ENCODE assay signal across 10 cellular contexts in the genomic region with DNA sequence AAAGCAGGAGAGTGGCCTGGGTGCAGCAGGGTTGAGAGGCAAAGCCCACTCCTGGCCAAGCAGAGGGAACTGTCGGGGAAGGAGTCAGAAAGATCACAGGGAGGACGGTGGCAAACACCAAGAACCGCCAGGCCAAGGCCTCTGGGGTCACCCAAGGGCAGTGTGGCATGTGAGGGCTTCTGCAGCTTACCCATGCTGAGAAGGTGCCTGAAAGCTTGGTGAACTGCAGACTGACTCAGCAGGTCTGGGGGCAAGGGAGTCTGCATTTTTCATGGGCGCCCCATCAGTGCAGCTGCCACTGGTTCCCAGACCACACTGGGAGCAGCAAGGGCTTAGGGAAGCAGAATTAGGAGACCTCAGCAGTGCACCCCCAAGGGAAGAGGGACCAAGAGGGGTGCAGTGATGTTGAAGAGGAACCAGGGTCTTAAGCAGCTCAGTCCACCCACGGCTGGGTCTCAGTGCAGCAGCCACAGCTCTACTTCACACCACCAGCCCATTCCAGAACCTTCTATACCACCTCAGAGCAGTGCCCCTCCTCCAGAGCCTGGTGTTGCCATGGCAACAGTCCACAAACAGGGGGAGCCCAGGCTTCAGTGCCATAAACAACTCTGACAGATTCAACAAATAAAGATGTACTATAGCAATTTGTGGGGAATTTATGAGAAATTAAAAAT. TPM values are rescaled to one million over a fixed set of nuclear protein-coding genes. Genes with fewer than 3 reads are reported as not detected.
A peak's percentile ranks its signal among the peaks of the same experiment; 100 is the strongest.
DNase-seq lines count a peak whose midpoint lies in the region; ATAC-seq, FAIRE-seq and TF ChIP-seq lines count a peak whose summit lies in the region.
"Had no signal": no experiment of that assay in that cellular context is flagged by ENCODE, and none has a peak within 500 bp of the region (broad histone marks: within the 10 kb centered on the region; RNA-seq: fewer than 3 reads in every experiment).

No MANE protein-coding gene starts in this region.

- peak overlapping the region; percentile 55 to 78 for H3K27ac ChIP-seq in A549
- H3K27ac ChIP-seq: suprapubic skin had no signal

- no peak for TF ChIP-seq POLR2A in A549 (IDR thresholded peaks at IDR 0.05; ENCODE audit: low read length)

- no peaks in the 10 kb centered on the region for H3K9me3 Mint-ChIP-seq in dendritic cell treated with granulocyte-macrophage colony-stimulating factor and Interleukin-4, amounts not matched to agents 40 ng/mL and 50 ng/mL, for 4 days
- H3K9me3 Mint-ChIP-seq in activated T-helper 1 cell treated with anti-CD3 and anti-CD28 coated beads, Interleukin-12 subunit alpha, Interleukin-12 subunit beta, Interleukin-2, Interleukin-4 antibody, amounts not matched to agents 30 ng/mL and 10 ng/mL and 1 ng/mL, durations not matched to agents 14 hours and 24 hours and 36 hours, result no peaks in the 10 kb centered on the region

- no peak for TF ChIP-seq EP300 in A549 (IDR thresholded peaks at IDR 0.05)

- H3K4me3 ChIP-seq in A549 (no peak overlapping the region), mucosa of descending colon (no peak overlapping the region)
- H3K4me3 ChIP-seq: suprapubic skin had no signal

- CTCF ChIA-PET in A549 (lab: Yijun Ruan, JAX), result interaction anchor here (1.7 kb wide), 1 partner anchor 104 kb away, joined by 6 read pairs; no protein-coding TSS in a partner anchor

- peaks cover 60% of the 10 kb centered on the region for H3K4me1 Mint-ChIP-seq in dendritic cell treated with granulocyte-macrophage colony-stimulating factor and Interleukin-4, amounts not matched to agents 40 ng/mL and 50 ng/mL, for 4 days (ENCODE audit: low read depth)
- peaks cover 12% of the 10 kb centered on the region for H3K4me1 Mint-ChIP-seq in activated T-helper 1 cell treated with anti-CD3 and anti-CD28 coated beads, Interleukin-12 subunit alpha, Interleukin-12 subunit beta, Interleukin-2, Interleukin-4 antibody, amounts not matched to agents 30 ng/mL and 10 ng/mL and 1 ng/mL, durations not matched to agents 14 hours and 24 hours and 36 hours (ENCODE audit: low read depth)

- WGBS in A549 (ENCODE audit: missing lambda C conversion rate), result 80% methylated on average over 5 of the region's 5 CpGs

- peaks cover 60% of the 10 kb centered on the region for H3K36me3 Mint-ChIP-seq in dendritic cell treated with granulocyte-macrophage colony-stimulating factor and Interleukin-4, amounts not matched to agents 40 ng/mL and 50 ng/mL, for 4 days (ENCODE audit: low read depth)
- peaks cover 3% of the 10 kb centered on the region for H3K36me3 Mint-ChIP-seq in activated T-helper 1 cell treated with anti-CD3 and anti-CD28 coated beads, Interleukin-12 subunit alpha, Interleukin-12 subunit beta, Interleukin-2, Interleukin-4 antibody, amounts not matched to agents 30 ng/mL and 10 ng/mL and 1 ng/mL, durations not matched to agents 14 hours and 24 hours and 36 hours (ENCODE audit: low read depth)

- H3K4me2 ChIP-seq in A549, result peak overlapping the region; percentile 63

- intact Hi-C loops in dendritic cell treated with granulocyte-macrophage colony-stimulating factor and Interleukin-4, amounts not matched to agents 40 ng/mL and 50 ng/mL, for 4 days (cut with micrococcal nuclease), result no loop called here
- intact Hi-C loops in mucosa of descending colon (cut with DNase I, micrococcal nuclease), result no loop called here
- intact Hi-C loops in activated T-helper 1 cell treated with anti-CD3 and anti-CD28 coated beads, Interleukin-12 subunit alpha, Interleukin-12 subunit beta, Interleukin-2, Interleukin-4 antibody, amounts not matched to agents 30 ng/mL and 10 ng/mL and 1 ng/mL, durations not matched to agents 14 hours and 24 hours and 36 hours (cut with micrococcal nuclease), result no loop called here

- no peaks in the 10 kb centered on the region for H3K36me3 ChIP-seq in mucosa of descending colon (ENCODE audit: low read depth)
- H3K36me3 ChIP-seq: suprapubic skin had no signal

- peak overlapping the region; percentile 29 for H3K27ac Mint-ChIP-seq in dendritic cell treated with granulocyte-macrophage colony-stimulating factor and Interleukin-4, amounts not matched to agents 40 ng/mL and 50 ng/mL, for 4 days
- no peak overlapping the region for H3K27ac Mint-ChIP-seq in activated T-helper 1 cell treated with anti-CD3 and anti-CD28 coated beads, Interleukin-12 subunit alpha, Interleukin-12 subunit beta, Interleukin-2, Interleukin-4 antibody, amounts not matched to agents 30 ng/mL and 10 ng/mL and 1 ng/mL, durations not matched to agents 14 hours and 24 hours and 36 hours

- H3K9me3 ChIP-seq in A549 (no peaks in the 10 kb centered on the region), mucosa of descending colon (no peaks in the 10 kb centered on the region)
- H3K9me3 ChIP-seq: suprapubic skin had no signal

- H3K4me3 Mint-ChIP-seq in dendritic cell treated with granulocyte-macrophage colony-stimulating factor and Interleukin-4, amounts not matched to agents 40 ng/mL and 50 ng/mL, for 4 days, result no peak overlapping the region
- H3K4me3 Mint-ChIP-seq in activated T-helper 1 cell treated with anti-CD3 and anti-CD28 coated beads, Interleukin-12 subunit alpha, Interleukin-12 subunit beta, Interleukin-2, Interleukin-4 antibody, amounts not matched to agents 30 ng/mL and 10 ng/mL and 1 ng/mL, durations not matched to agents 14 hours and 24 hours and 36 hours, result no peak overlapping the region

- no peak for TF ChIP-seq CTCF in A549 (IDR thresholded peaks at IDR 0.05)
- TF ChIP-seq CTCF in mucosa of descending colon (IDR thresholded peaks at IDR 0.05), result no peak

- no peak for TF ChIP-seq RAD21 in A549 (conservative IDR thresholded peaks at IDR 0.05 in 1 of 2, IDR thresholded peaks at IDR 0.05 in 1 of 2)

- POLR2A ChIA-PET in A549 (lab: Yijun Ruan, JAX), result no interaction called here

- H3K27me3 Mint-ChIP-seq in dendritic cell treated with granulocyte-macrophage colony-stimulating factor and Interleukin-4, amounts not matched to agents 40 ng/mL and 50 ng/mL, for 4 days, result no peaks in the 10 kb centered on the region
- H3K27me3 Mint-ChIP-seq in activated T-helper 1 cell treated with anti-CD3 and anti-CD28 coated beads, Interleukin-12 subunit alpha, Interleukin-12 subunit beta, Interleukin-2, Interleukin-4 antibody, amounts not matched to agents 30 ng/mL and 10 ng/mL and 1 ng/mL, durations not matched to agents 14 hours and 24 hours and 36 hours (ENCODE audit: insufficient read depth), result no peaks in the 10 kb centered on the region

- no peak for FAIRE-seq in A549 (lab: Jason Lieb, UNC)

- peaks cover 50% of the 10 kb centered on the region for H3K4me1 ChIP-seq in A549
- peaks cover 61% of the 10 kb centered on the region for H3K4me1 ChIP-seq in mucosa of descending colon (ENCODE audit: low read depth)

- DNase-seq in A549 (ENCODE audit: low read depth in 1 of 2, low spot score in 1 of 2), result peak in 1 of 2 experiments; percentile 49
- peak; percentile 23 for DNase-seq in NCI-H69 (lab: John Stamatoyannopoulos, UW)
- DNase-seq in mucosa of descending colon, result peak in 2 of 3 donors; percentile 43 to 46
- no peak for DNase-seq in activated T-helper 1 cell treated with anti-CD3 and anti-CD28 coated beads, Interleukin-12 subunit alpha, Interleukin-12 subunit beta, Interleukin-2, Interleukin-4 antibody, amounts not matched to agents 30 ng/mL and 10 ng/mL and 1 ng/mL, durations not matched to agents 14 hours and 24 hours and 36 hours (ENCODE audit: low spot score)
- no peak for DNase-seq in cerebellar cortex (ENCODE audit: low spot score)

- ATAC-seq in A549 (peak in 1 of 2 experiments; percentile 48; a peak in 4 of 6 replicates), mucosa of descending colon (peak; percentile 26), GM19452 (IDR thresholded peaks at IDR 0.05; ENCODE audit: unreplicated experiment) (no peak), GM18498 (IDR thresholded peaks at IDR 0.05; ENCODE audit: unreplicated experiment) (no peak)
- ATAC-seq: esophagus mucosa had no signal

TF ChIP-seq in A549, 52 proteins besides CTCF, POLR2A, EP300 and RAD21:
- TF ChIP-seq JUN (IDR thresholded peaks at IDR 0.05) (no peak), RARB (CRISPR knock-in tag; IDR thresholded peaks at IDR 0.05) (no peak), RFX5 (IDR thresholded peaks at IDR 0.05) (0 out of 2 replicates have a peak, but pooled peaks have one; percentile 21), TP53 (CRISPR knock-in tag; IDR thresholded peaks at IDR 0.05) (no peak), GATA3 (IDR thresholded peaks at IDR 0.05; ENCODE audit: borderline replicate concordance) (no peak), HDAC2 (IDR thresholded peaks at IDR 0.05) (no peak)
- TF ChIP-seq, protein P1, sequence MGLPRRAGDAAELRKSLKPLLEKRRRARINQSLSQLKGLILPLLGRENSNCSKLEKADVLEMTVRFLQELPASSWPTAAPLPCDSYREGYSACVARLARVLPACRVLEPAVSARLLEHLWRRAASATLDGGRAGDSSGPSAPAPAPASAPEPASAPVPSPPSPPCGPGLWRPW (IDR thresholded peaks at IDR 0.05), result no peak
- TF ChIP-seq, protein P2, sequence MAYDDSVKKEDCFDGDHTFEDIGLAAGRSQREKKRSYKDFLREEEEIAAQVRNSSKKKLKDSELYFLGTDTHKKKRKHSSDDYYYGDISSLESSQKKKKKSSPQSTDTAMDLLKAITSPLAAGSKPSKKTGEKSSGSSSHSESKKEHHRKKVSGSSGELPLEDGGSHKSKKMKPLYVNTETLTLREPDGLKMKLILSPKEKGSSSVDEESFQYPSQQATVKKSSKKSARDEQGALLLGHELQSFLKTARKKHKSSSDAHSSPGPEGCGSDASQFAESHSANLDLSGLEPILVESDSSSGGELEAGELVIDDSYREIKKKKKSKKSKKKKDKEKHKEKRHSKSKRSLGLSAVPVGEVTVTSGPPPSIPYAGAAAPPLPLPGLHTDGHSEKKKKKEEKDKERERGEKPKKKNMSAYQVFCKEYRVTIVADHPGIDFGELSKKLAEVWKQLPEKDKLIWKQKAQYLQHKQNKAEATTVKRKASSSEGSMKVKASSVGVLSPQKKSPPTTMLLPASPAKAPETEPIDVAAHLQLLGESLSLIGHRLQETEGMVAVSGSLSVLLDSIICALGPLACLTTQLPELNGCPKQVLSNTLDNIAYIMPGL (CRISPR knock-in tag; IDR thresholded peaks at IDR 0.05; ENCODE audit: borderline replicate concordance), result no peak

RNA-seq across cellular contexts. Expression of a gene that starts 59.4 kb away (rescaled TPM):
- polyA plus RNA-seq in A549 (2011; rRNA removed) (47.0 and 59.1 TPM in 2 replicates), A549 (2017; fragmentation: RNase III; extraction: RNeasy Plus Mini Kit Qiagen cat#74134 plus additional on column Dnase treatment) (42.7 to 46.2 TPM (median 42.9 TPM) in 3 replicates)
- 49.6 and 70.1 TPM in 2 replicates for polyA plus RNA-seq in A549 (2012; cell fraction: cytosol; rRNA removed)
- polyA plus RNA-seq in A549 (2012; cell fraction: nucleus; rRNA removed), result 57.5 and 66.3 TPM in 2 replicates
- 173 and 199 TPM in 2 replicates for polyA minus RNA-seq in A549 (2011; rRNA and poly(A)+ RNA removed)
- total RNA-seq in mucosa of descending colon, result 100 to 1,000 TPM; 134 to 165 (median 152) TPM
- 71.0 and 77.3 TPM in 2 replicates for total RNA-seq in activated T-helper 1 cell treated with anti-CD3 and anti-CD28 coated beads, Interleukin-12 subunit alpha, Interleukin-12 subunit beta, Interleukin-2, Interleukin-4 antibody, amounts not matched to agents 30 ng/mL and 10 ng/mL and 1 ng/mL, durations not matched to agents 14 hours and 24 hours and 36 hours

Comparison
In these comparisons a context has a peak if more than half of its experiments do, and no peak if none do; other contexts are left out.
1. DNase-seq: peak in NCI-H69 (single experiment) and mucosa of descending colon (2 of 3); none in activated T-helper 1 cell treated with anti-CD3 and anti-CD28 coated beads, Interleukin-12 subunit alpha, Interleukin-12 subunit beta, Interleukin-2, Interleukin-4 antibody, amounts not matched to agents 30 ng/mL and 10 ng/mL and 1 ng/mL, durations not matched to agents 14 hours and 24 hours and 36 hours (single experiment) and cerebellar cortex (single experiment).